Comparison of ENCODE assay signal across 8 cellular contexts in the genomic region with DNA sequence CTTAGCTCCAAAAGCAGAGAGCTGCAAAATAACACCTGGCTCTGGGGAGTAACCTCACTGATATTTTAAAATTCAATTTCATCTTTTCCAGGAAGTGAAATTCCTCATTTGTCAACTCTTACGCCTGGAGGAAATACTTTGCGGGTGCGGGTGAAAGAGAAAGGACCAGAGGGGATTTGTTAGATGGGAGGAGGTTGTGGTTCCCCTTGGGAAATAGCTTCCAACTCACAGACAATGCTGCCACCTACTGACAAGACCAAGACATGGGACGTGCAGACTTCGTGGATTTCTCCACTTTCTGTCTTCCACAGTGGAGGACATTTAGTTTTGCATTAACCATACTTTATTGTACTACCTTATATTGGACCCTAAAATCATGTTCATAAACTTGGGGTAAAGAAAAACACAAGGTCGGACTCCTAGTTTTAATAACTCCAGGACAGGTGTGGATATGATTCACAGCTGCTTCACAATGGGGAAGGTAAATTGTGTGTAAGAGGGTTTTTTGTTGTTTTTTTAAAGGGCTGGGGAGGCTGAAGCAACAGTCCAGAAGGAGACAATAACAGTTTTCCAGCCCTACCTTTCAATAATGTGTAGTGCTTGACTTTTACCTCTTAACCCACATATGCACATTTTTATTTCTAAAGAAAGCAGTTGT. TPM values are rescaled to one million over a fixed set of nuclear protein-coding genes. Genes with fewer than 3 reads are reported as not detected.
DNase-seq lines count a peak whose midpoint lies in the region; ATAC-seq, FAIRE-seq and TF ChIP-seq lines count a peak whose summit lies in the region.

No MANE protein-coding gene starts in this region.

- peak; percentile 98 for TF ChIP-seq RAD21 in Ishikawa (IDR thresholded peaks at IDR 0.05; ENCODE audit: low read depth)

- H2AFZ ChIP-seq in OCI-LY1 (ENCODE audit: low read length) = no peak overlapping the region

- H3K27me3 Mint-ChIP-seq in naive thymus-derived CD8-positive, alpha-beta T cell = no peaks in the 10 kb centered on the region

- ATAC-seq in naive thymus-derived CD8-positive, alpha-beta T cell = peak; percentile 65 to 69

- H3K4me1 Mint-ChIP-seq in naive thymus-derived CD8-positive, alpha-beta T cell = peaks cover 13 to 27% (median 26%) of the 10 kb centered on the region in 4 donors

- FAIRE-seq in GM18507 (lab: Jason Lieb, UNC) = peak; percentile 91

- H3K36me3 ChIP-seq in A673 (ENCODE audit: insufficient read depth, low read length, poor library complexity, severe bottlenecking) (no peaks in the 10 kb centered on the region), OCI-LY1 (ENCODE audit: insufficient read depth, low read length) (peaks cover 4% of the 10 kb centered on the region; the same call in 1 of the 2 replicates)

- H3K27ac ChIP-seq in A673 (ENCODE audit: low read depth, low read length, poor library complexity, severe bottlenecking) = no peak overlapping the region
- H3K27ac ChIP-seq in OCI-LY1 (ENCODE audit: low read depth, low read length, poor library complexity, severe bottlenecking) = no peak overlapping the region

- no peaks in the 10 kb centered on the region; the same call in 1 of the 2 replicates for H4K20me1 ChIP-seq in OCI-LY1 (ENCODE audit: insufficient read depth, low read length)

- TF ChIP-seq CTCF in A673 (conservative IDR thresholded peaks at IDR 0.05; ENCODE audit: low read depth, low read length) (peak; percentile 92), OCI-LY1 (IDR thresholded peaks at IDR 0.05; ENCODE audit: low read length) (peak; percentile 100)

- H3K9me3 ChIP-seq in A673 (ENCODE audit: low read depth, low read length, poor library complexity, severe bottlenecking) (no peaks in the 10 kb centered on the region), OCI-LY1 (ENCODE audit: low read length) (no peaks in the 10 kb centered on the region)

- peak overlapping the region in 6 of 10 donors; percentile 3 to 55 (median 12) for H3K4me3 Mint-ChIP-seq in naive thymus-derived CD8-positive, alpha-beta T cell

- peaks cover 0 to 32% (median 0%) of the 10 kb centered on the region in 3 donors for H3K36me3 Mint-ChIP-seq in naive thymus-derived CD8-positive, alpha-beta T cell

- no peak for TF ChIP-seq POLR2A in erythroblast (IDR thresholded peaks at IDR 0.05; ENCODE audit: low read length)

- no peak overlapping the region; the same call in 1 of the 2 replicates for H3K4me2 ChIP-seq in OCI-LY1 (ENCODE audit: low read length)

- TF ChIP-seq EP300 in Ishikawa (IDR thresholded peaks at IDR 0.05; ENCODE audit: borderline replicate concordance) = no peak

- peak overlapping the region in 7 of 10 donors; percentile 10 to 69 (median 53) for H3K27ac Mint-ChIP-seq in naive thymus-derived CD8-positive, alpha-beta T cell

- H3K4me1 ChIP-seq in A673 (ENCODE audit: insufficient read depth, low read length, poor library complexity, severe bottlenecking) (peaks cover 16% of the 10 kb centered on the region), OCI-LY1 (ENCODE audit: insufficient read depth, low read length, severe bottlenecking) (peaks cover 31% of the 10 kb centered on the region)

- no peaks in the 10 kb centered on the region for H3K9me2 ChIP-seq in OCI-LY1 (ENCODE audit: low read depth, low read length)

- H3K4me3 ChIP-seq in A673 (ENCODE audit: low read depth, low read length, poor library complexity, severe bottlenecking) = peak overlapping the region; percentile 28
- H3K4me3 ChIP-seq in OCI-LY1 (ENCODE audit: low read depth, low read length, poor library complexity, severe bottlenecking) = no peak overlapping the region

- intact Hi-C loops in A673 (cut with micrococcal nuclease; ENCODE audit: unreplicated experiment) = loop anchor here (1.0 to 5.0 kb wide), 4 partner anchors 465 to 1013 kb away; a partner anchor contains a TSS

- H3F3A ChIP-seq in OCI-LY1 (ENCODE audit: insufficient read depth, low read length) = no peaks in the 10 kb centered on the region

- POLR2A ChIA-PET in A673 (lab: Charles Lee; ENCODE audit: low non-redundant PET) = interaction anchor here (0.6 to 0.7 kb wide), 2 partner anchors 412 to 776 kb away, joined by 3 to 11 read pairs; no protein-coding TSS in a partner anchor
- POLR2A ChIA-PET in naive thymus-derived CD8-positive, alpha-beta T cell (lab: Charles Lee) = interaction anchor here (0.7 to 2.3 kb wide), 4 partner anchors 10 to 592 kb away, joined by 3 to 18 read pairs (median 9); a partner anchor contains a TSS

- H3K9ac ChIP-seq in OCI-LY1 (ENCODE audit: low read length) = no peak overlapping the region

- H3K79me2 ChIP-seq in OCI-LY1 (ENCODE audit: insufficient read depth, low read length) = no peaks in the 10 kb centered on the region

- H3K27me3 ChIP-seq in A673 (replicated peaks; ENCODE audit: insufficient read depth, low read depth, low read length, poor library complexity) (no peaks in the 10 kb centered on the region), OCI-LY1 (ENCODE audit: insufficient read depth, low read length) (no peaks in the 10 kb centered on the region)

- CTCF ChIA-PET in A673 (lab: Charles Lee) = interaction anchor here (0.7 to 3.1 kb wide), 7 partner anchors 9 to 629 kb away, joined by 3 to 35 read pairs (median 5); no protein-coding TSS in a partner anchor

- no TSS peak for BruUV-seq in A673 (replicated peaks; lab: Mats Ljungman, UMichigan)

- no peaks in the 10 kb centered on the region for H3K9me3 Mint-ChIP-seq in naive thymus-derived CD8-positive, alpha-beta T cell

- DNase-seq in A673 (ENCODE audit: low spot score) (peak; percentile 88), GM18507 (ENCODE audit: extremely low spot score, insufficient read length, low read depth) (peak; percentile 60), activated T-cell treated with anti-CD3 and anti-CD28 coated beads for 1 hour (ENCODE audit: low read depth) (peak; percentile 42), erythroblast (lab: John Stamatoyannopoulos, UW) (peak; percentile 84 to 91), superior temporal gyrus (ENCODE audit: extremely low spot score) (peak; percentile 93)
- peak; percentile 24 to 84 (median 64) for DNase-seq in naive thymus-derived CD8-positive, alpha-beta T cell

TF ChIP-seq in Ishikawa, 13 proteins besides CTCF, POLR2A, EP300 and RAD21:
- TF ChIP-seq, protein P1, sequence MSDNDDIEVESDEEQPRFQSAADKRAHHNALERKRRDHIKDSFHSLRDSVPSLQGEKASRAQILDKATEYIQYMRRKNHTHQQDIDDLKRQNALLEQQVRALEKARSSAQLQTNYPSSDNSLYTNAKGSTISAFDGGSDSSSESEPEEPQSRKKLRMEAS (IDR thresholded peaks at IDR 0.05) = no peak
- 0 out of 2 replicates have a peak, but pooled peaks have one; percentile 45 for TF ChIP-seq CEBPB (IDR thresholded peaks at IDR 0.05)

RNA-seq across cellular contexts. Expression of a gene that starts 10.8 kb away (rescaled TPM):
- total RNA-seq in A673 (2021) = 19.3 and 21.2 TPM in 2 replicates
- total RNA-seq in naive thymus-derived CD8-positive, alpha-beta T cell = 10 to 100 TPM; 36.5 to 38.8 TPM
- polyA plus RNA-seq in naive thymus-derived CD8-positive, alpha-beta T cell = 10 to 100 TPM; 12.1 to 24.5 (median 16.6) TPM

RNA-seq across cellular contexts. Expression of a gene that starts 45.5 kb away (rescaled TPM):
- total RNA-seq in A673 (2021) = 0.34 and 0.59 TPM in 2 replicates
- total RNA-seq in naive thymus-derived CD8-positive, alpha-beta T cell = not detected
- polyA plus RNA-seq in naive thymus-derived CD8-positive, alpha-beta T cell = not detected

Comparison
In these comparisons a context has a peak if more than half of its experiments do, and no peak if none do; other contexts are left out.
1. DNase-seq: peak in every context shown above with its lines; median percentile 93 in superior temporal gyrus; 88 in A673; 88 in erythroblast; 64 in naive thymus-derived CD8-positive, alpha-beta T cell; 60 in GM18507; 42 in activated T-cell treated with anti-CD3 and anti-CD28 coated beads for 1 hour.